8 cellular contexts compared by ENCODE assay signal in genomic region chr7:150778738-150779301, GRCh38. TPM values are rescaled to one million over a fixed set of nuclear protein-coding genes. Genes with fewer than 3 reads are reported as not detected.
DNase-seq lines count a peak whose midpoint lies in the region; ATAC-seq lines count a peak whose summit lies in the region.

No MANE protein-coding gene starts in this region.

- H3K36me3 Mint-ChIP-seq in T-helper 17 cell (ENCODE audit: low read depth), result no peaks in the 10 kb centered on the region

- no peak overlapping the region for H3K4me3 ChIP-seq in right cardiac atrium (ENCODE audit: low read length)

- peak; percentile 78 for ATAC-seq in T-helper 17 cell
- ATAC-seq in right cardiac atrium, result peak; percentile 92 to 93
- ATAC-seq in sciatic nerve, result peak; percentile 84
- ATAC-seq in GM21447 (IDR thresholded peaks at IDR 0.05; ENCODE audit: unreplicated experiment), result no peak

- no peak overlapping the region for H3K27ac ChIP-seq in right cardiac atrium (ENCODE audit: low read length)

- 8% methylated on average over 12 of the region's 12 CpGs for WGBS in right cardiac atrium

- no peaks in the 10 kb centered on the region for H3K4me1 ChIP-seq in right cardiac atrium (ENCODE audit: control insufficient read depth, insufficient read depth, low read length)

- no peak overlapping the region for H3K27ac Mint-ChIP-seq in T-helper 17 cell

- H3K27me3 ChIP-seq in right cardiac atrium (ENCODE audit: control insufficient read depth, insufficient read depth), result no peaks in the 10 kb centered on the region

- intact Hi-C loops in right cardiac atrium (cut with DNase I), result loop anchor here (2.0 to 10.0 kb wide), 5 partner anchors 98 to 216 kb away; partner anchors contain the start of gene NOS3 (in 1 of the 4)
- intact Hi-C loops in sciatic nerve (cut with DNase I), result no loop called here

- peaks cover 6% of the 10 kb centered on the region for H3K4me1 Mint-ChIP-seq in T-helper 17 cell

- H3K9me3 ChIP-seq in T-helper 17 cell (ENCODE audit: control insufficient read depth, low read length, poor library complexity, severe bottlenecking) (no peaks in the 10 kb centered on the region), right cardiac atrium (ENCODE audit: control insufficient read depth, low read length) (no peaks in the 10 kb centered on the region)

- peak; percentile 62 for DNase-seq in NCI-H510A treated with DMSO at 0.1 percent for 48 hours (lab: John Stamatoyannopoulos, UW)
- no peak for DNase-seq in NCI-H510A (lab: John Stamatoyannopoulos, UW)
- DNase-seq in NCI-H1417 (lab: John Stamatoyannopoulos, UW), result peak; percentile 82 to 93 (median 92)
- peak; percentile 48 to 62 (median 56) for DNase-seq in T-helper 17 cell
- peak; percentile 8 for DNase-seq in amniotic stem cell (lab: John Stamatoyannopoulos, UW)
- DNase-seq in right cardiac atrium, result peak; percentile 88 to 95 (median 91)
- DNase-seq in sciatic nerve (ENCODE audit: low spot score), result peak; percentile 91

- peaks cover 22% of the 10 kb centered on the region for H3K27me3 Mint-ChIP-seq in T-helper 17 cell

- H3K4me3 Mint-ChIP-seq in T-helper 17 cell, result no peak overlapping the region

RNA-seq across cellular contexts. Expression of gene TMEM176B, which starts 21.3 kb away (rescaled TPM):
- not detected for total RNA-seq in T-helper 17 cell
- 100 to 1,000 TPM; 101 to 344 (median 237) TPM for total RNA-seq in right cardiac atrium
- 114 TPM for polyA plus RNA-seq in right cardiac atrium
- total RNA-seq in sciatic nerve, result 78.8 TPM

RNA-seq across cellular contexts. Expression of gene TMEM176A, which starts 21.7 kb away (rescaled TPM):
- total RNA-seq in T-helper 17 cell (under 1 TPM in 1 of 2 donors, not detected in 1; 0.20 TPM), right cardiac atrium (100 to 1,000 TPM in 2 of 4 donors, 10 to 100 TPM in 2; 50.8 to 167 (median 126) TPM), sciatic nerve (69.7 TPM)
- polyA plus RNA-seq in right cardiac atrium, result 51.6 TPM

RNA-seq across cellular contexts. Expression of gene GIMAP5, which starts 41.6 kb away (rescaled TPM):
- total RNA-seq in T-helper 17 cell (10 to 100 TPM; 44.1 to 65.3 TPM), right cardiac atrium (10 to 100 TPM in 3 of 4 donors, 1 to 10 TPM in 1; 9.3 to 24.2 (median 11.1) TPM), sciatic nerve (18.4 TPM)
- 22.3 TPM for polyA plus RNA-seq in right cardiac atrium

Comparison
In these comparisons a context has a peak if more than half of its experiments do, and no peak if none do; other contexts are left out.
1. RNA of gene TMEM176B, which starts 21.3 kb away (total RNA-seq): 101 to 344 TPM in right cardiac atrium and 78.8 TPM in sciatic nerve (single experiment); not detected in T-helper 17 cell; every median in the first group is over 10 times any median in the second.
2. RNA of gene TMEM176A, which starts 21.7 kb away (total RNA-seq): 50.8 to 167 TPM in right cardiac atrium and 69.7 TPM in sciatic nerve (single experiment); 0.20 TPM in T-helper 17 cell; every median in the first group is over 10 times any median in the second.